8 cellular contexts compared by ENCODE assay signal in genomic region chr7:100159099-100159623, GRCh38. TPM values are rescaled to one million over a fixed set of nuclear protein-coding genes. Genes with fewer than 3 reads are reported as not detected.
DNase-seq lines count a peak whose midpoint lies in the region; ATAC-seq, FAIRE-seq and TF ChIP-seq lines count a peak whose summit lies in the region.

No MANE protein-coding gene starts in this region.

- peak overlapping the region; percentile 85 for H2AFZ ChIP-seq in GM12878 (ENCODE audit: control insufficient read depth, low read depth, low read length)

- H4K20me1 ChIP-seq in GM12878 (ENCODE audit: control insufficient read depth, insufficient read depth): no peaks in the 10 kb centered on the region

- in situ Hi-C loops in GM12878 (cut with MboI): no loop called here

- CTCF ChIA-PET in GM12878 (lab: Yijun Ruan, JAX): interaction anchor here (0.6 to 1.9 kb wide), 3 partner anchors 9 to 26 kb away, joined by 3 to 7 read pairs (median 6); partner anchors contain the start of gene GAL3ST4

- POLR2A ChIA-PET in GM12878 (lab: Charles Lee): interaction anchor here (0.6 to 3.7 kb wide), 6 partner anchors 9 to 98 kb away, joined by 3 to 28 read pairs (median 4); partner anchors contain the start of gene LAMTOR4

- H3K36me3 ChIP-seq in GM12878 (ENCODE audit: control insufficient read depth in 2 of 2, insufficient read depth in 2 of 2, low read length in 1 of 2) (peaks cover 0 to 13% of the 10 kb centered on the region in 2 experiments; a peak in 3 of 4 replicates), mesodermal cell (ENCODE audit: control insufficient read depth, insufficient read depth, low read length) (peaks cover 31% of the 10 kb centered on the region)

- TF ChIP-seq RAD21 in GM12878 (IDR thresholded peaks at IDR 0.05; ENCODE audit: insufficient read depth, low read depth, low read length): no peak

- H3K27ac ChIP-seq in 22Rv1 (peak overlapping the region; percentile 91), GM12878 (ENCODE audit: control insufficient read depth, insufficient read depth) (peak overlapping the region; percentile 77; the same call in 1 of the 2 replicates), mesodermal cell (ENCODE audit: low read depth, low read length, severe bottlenecking) (peak overlapping the region; percentile 62)

- ATAC-seq in GM12878 (no peak), HG02852 (IDR thresholded peaks at IDR 0.05; ENCODE audit: unreplicated experiment) (no peak), GM21717 (IDR thresholded peaks at IDR 0.05; ENCODE audit: unreplicated experiment) (no peak), HG02798 (IDR thresholded peaks at IDR 0.05; ENCODE audit: poor library complexity, unreplicated experiment) (no peak)

- 43% methylated on average over 7 of the region's 7 CpGs for WGBS in GM12878 (ENCODE audit: insufficient coverage, insufficient replicate concordance, low lambda C conversion rate, missing lambda C conversion rate)
- 95 to 100% methylated on average over 2 to 4 of the region's 7 CpGs for WGBS in mesodermal cell (ENCODE audit: insufficient coverage in 2 of 2), 2 experiments

- H3K4me1 ChIP-seq in GM12878 (ENCODE audit: control insufficient read depth, insufficient read depth, low read length) (peaks cover 13% of the 10 kb centered on the region; the same call in 1 of the 2 replicates), mesodermal cell (ENCODE audit: control insufficient read depth, insufficient read depth, low read length, poor library complexity, severe bottlenecking) (peaks cover 20% of the 10 kb centered on the region)

- no TSS peak for BruUV-seq in GM12878 (replicated peaks; lab: Mats Ljungman, UMichigan)

- no peak for TF ChIP-seq CTCF in 22Rv1 (IDR thresholded peaks at IDR 0.05)
- TF ChIP-seq CTCF in GM12878 (IDR thresholded peaks at IDR 0.05 in 2 of 3, conservative IDR thresholded peaks at IDR 0.05 in 1 of 3; ENCODE audit: control insufficient read depth in 2 of 3, extremely low read depth in 1 of 3, insufficient read depth in 1 of 3, low read depth in 3 of 3, low read length in 3 of 3): no peak

- peaks cover 11% of the 10 kb centered on the region for H3K79me2 ChIP-seq in GM12878 (ENCODE audit: control insufficient read depth, insufficient read depth, low read length)

- FAIRE-seq in GM12878 (lab: Jason Lieb, UNC): no peak

- TF ChIP-seq EP300 in GM12878 (IDR thresholded peaks at IDR 0.05; ENCODE audit: borderline replicate concordance in 1 of 2, control insufficient read depth in 1 of 2, low read depth in 2 of 2, low read length in 2 of 2): no peak

- DNase-seq in HT1080 (ENCODE audit: low read depth) (peak; percentile 38), GM12878 (ENCODE audit: low read depth, low spot score) (no peak), NCI-H510A treated with DMSO at 0.1 percent for 48 hours (lab: John Stamatoyannopoulos, UW) (no peak)

- SMC1A ChIA-PET in GM12878 (lab: Charles Lee; ENCODE audit: uncharacterized antibody, unreplicated experiment): interaction anchor here (0.8 kb wide), 1 partner anchor 31 kb away, joined by 3 read pairs; no protein-coding TSS in a partner anchor

- intact Hi-C loops in GM12878 (cut with micrococcal nuclease; ENCODE audit: unreplicated experiment): no loop called here

- H3K27me3 ChIP-seq in GM12878 (replicated peaks in 1 of 2; ENCODE audit: control insufficient read depth in 2 of 2, insufficient read depth in 2 of 2, low read length in 1 of 2): no peaks in the 10 kb centered on the region

- peak overlapping the region; percentile 80 for H3K9ac ChIP-seq in GM12878 (ENCODE audit: control insufficient read depth, insufficient read depth, low read length)

- no peaks in the 10 kb centered on the region for H3K9me3 ChIP-seq in GM12878 (replicated peaks; ENCODE audit: control insufficient read depth, insufficient read depth, low read length)
- no peaks in the 10 kb centered on the region for H3K9me3 ChIP-seq in mesodermal cell (ENCODE audit: control insufficient read depth, low read length)

- peak overlapping the region; percentile 89 for H3K4me3 ChIP-seq in GM12878
- peak overlapping the region; percentile 88 for H3K4me3 ChIP-seq in mesodermal cell (ENCODE audit: extremely low read depth, insufficient read depth, low read length, poor library complexity, severe bottlenecking)

- RAD21 ChIA-PET in GM12878 (lab: Charles Lee; ENCODE audit: unreplicated experiment): interaction anchor here (0.9 kb wide), 1 partner anchor 9 kb away, joined by 3 read pairs; the partner anchor contains the start of gene GAL3ST4

- H3K4me2 ChIP-seq in GM12878 (ENCODE audit: control insufficient read depth, insufficient read depth): peak overlapping the region; percentile 64

- no peak for TF ChIP-seq POLR2A in GM12878 (IDR thresholded peaks at IDR 0.05; ENCODE audit: low read depth, low read length)

RNA-seq across cellular contexts. Expression of gene TRAPPC14, which starts 0.6 kb away (rescaled TPM):
- 14.1 and 17.4 TPM in 2 replicates for total RNA-seq in HT1080 (2014; rRNA removed; shearing (Covaris generic))
- 16.5 and 18.3 TPM in 2 replicates for polyA plus RNA-seq in HT1080 (2015; cell fraction: cytosol; rRNA removed)
- 110 and 128 TPM in 2 replicates for polyA plus RNA-seq in HT1080 (2015; cell fraction: nucleus; rRNA removed)
- 15.4 and 27.3 TPM in 2 replicates for total RNA-seq in GM12878 (2013; cell fraction: nucleolus; rRNA removed)
- total RNA-seq in GM12878 (2014; rRNA removed) (17.3 and 18.2 TPM in 2 replicates), GM12878 (2014; rRNA removed; fragmentation: Illumina TruSeq; extraction: Trizol) (7.5 and 7.6 TPM in 2 replicates), GM12878 (2021) (22.3 and 24.7 TPM in 2 replicates)
- 10.8 TPM for polyA plus RNA-seq in GM12878 (2011; ENCODE audit: low read depth)
- polyA plus RNA-seq in GM12878 (2011; rRNA removed) (1.8 and 4.2 TPM in 2 replicates), GM12878 (2014; fragmentation: Illumina TruSeq; extraction: Trizol) (7.5 and 10.8 TPM in 2 replicates), GM12878 (2014; fragmentation: Nextera tagmentation; extraction: Ambion mirVana) (1 to 10 TPM in 1 of 2 experiments, under 1 TPM in 1; 0.21 to 1.3 TPM), GM12878 (2014; rRNA removed) (17.3 and 22.3 TPM in 2 replicates), GM12878 (2016; fragmentation: Nextera tagmentation; extraction: Ambion mirVana) (1 to 10 TPM; 7.3 TPM)
- 5.4 and 6.4 TPM in 2 replicates for polyA plus RNA-seq in GM12878 (2011; cell fraction: cytosol; rRNA removed)
- 52.5 and 85.1 TPM in 2 replicates for polyA plus RNA-seq in GM12878 (2011; cell fraction: nucleus; rRNA removed)
- polyA plus RNA-seq in GM12878 (2012): 10.9 and 15.1 TPM in 2 replicates
- 2.6 and 8.6 TPM in 2 replicates for polyA minus RNA-seq in GM12878 (2011; rRNA and poly(A)+ RNA removed)
- 1.7 and 3.1 TPM in 2 replicates for polyA minus RNA-seq in GM12878 (2011; cell fraction: cytosol; rRNA and poly(A)+ RNA removed)
- 15.1 and 23.3 TPM in 2 replicates for polyA minus RNA-seq in GM12878 (2011; cell fraction: nucleus; rRNA and poly(A)+ RNA removed)
- 16.4 TPM for polyA plus RNA-seq in mesodermal cell (2013, experiment 1 of 2)
- polyA plus RNA-seq in mesodermal cell (2013, experiment 2 of 2): 13.6 TPM

RNA-seq across cellular contexts. Expression of gene GAL3ST4, which starts 9.3 kb away (rescaled TPM):
- 0.34 and 0.37 TPM in 2 replicates for total RNA-seq in HT1080 (2014; rRNA removed; shearing (Covaris generic))
- 0.56 and 0.73 TPM in 2 replicates for polyA plus RNA-seq in HT1080 (2015; cell fraction: cytosol; rRNA removed)
- polyA plus RNA-seq in HT1080 (2015; cell fraction: nucleus; rRNA removed): 0.44 and 1.0 TPM in 2 replicates
- 1.4 and 2.9 TPM in 2 replicates for total RNA-seq in GM12878 (2013; cell fraction: nucleolus; rRNA removed)
- total RNA-seq in GM12878 (2014; rRNA removed) (0.98 and 1.1 TPM in 2 replicates), GM12878 (2014; rRNA removed; fragmentation: Illumina TruSeq; extraction: Trizol) (0.83 and 1.1 TPM in 2 replicates), GM12878 (2021) (1.3 and 2.0 TPM in 2 replicates)
- 1.2 TPM for polyA plus RNA-seq in GM12878 (2011; ENCODE audit: low read depth)
- polyA plus RNA-seq in GM12878 (2011; rRNA removed) (0.66 and 1.2 TPM in 2 replicates), GM12878 (2014; fragmentation: Illumina TruSeq; extraction: Trizol) (1.6 and 2.3 TPM in 2 replicates), GM12878 (2014; fragmentation: Nextera tagmentation; extraction: Ambion mirVana) (under 1 TPM; 0.29 to 0.55 TPM), GM12878 (2014; rRNA removed) (2.8 TPM in 2 replicates), GM12878 (2016; fragmentation: Nextera tagmentation; extraction: Ambion mirVana) (1 to 10 TPM; 4.9 to 6.1 TPM)
- polyA plus RNA-seq in GM12878 (2011; cell fraction: cytosol; rRNA removed): 1.6 and 2.1 TPM in 2 replicates
- 2.6 and 2.7 TPM in 2 replicates for polyA plus RNA-seq in GM12878 (2011; cell fraction: nucleus; rRNA removed)
- 2.2 and 2.5 TPM in 2 replicates for polyA plus RNA-seq in GM12878 (2012)
- polyA minus RNA-seq in GM12878 (2011; rRNA and poly(A)+ RNA removed): 0.88 and 1.3 TPM in 2 replicates
- polyA minus RNA-seq in GM12878 (2011; cell fraction: cytosol; rRNA and poly(A)+ RNA removed): 0.73 and 1.5 TPM in 2 replicates
- 0.36 and 0.67 TPM in 2 replicates for polyA minus RNA-seq in GM12878 (2011; cell fraction: nucleus; rRNA and poly(A)+ RNA removed)
- 6.9 TPM for polyA plus RNA-seq in mesodermal cell (2013, experiment 1 of 2)
- polyA plus RNA-seq in mesodermal cell (2013, experiment 2 of 2): 6.1 TPM

RNA-seq across cellular contexts. Expression of gene LAMTOR4, which starts 10.4 kb away (rescaled TPM):
- 88.0 and 156 TPM in 2 replicates for total RNA-seq in HT1080 (2014; rRNA removed; shearing (Covaris generic))
- polyA plus RNA-seq in HT1080 (2015; cell fraction: cytosol; rRNA removed): 103 and 108 TPM in 2 replicates
- polyA plus RNA-seq in HT1080 (2015; cell fraction: nucleus; rRNA removed): 41.9 and 53.6 TPM in 2 replicates
- total RNA-seq in GM12878 (2013; cell fraction: nucleolus; rRNA removed): 27.5 and 33.2 TPM in 2 replicates
- total RNA-seq in GM12878 (2014; rRNA removed): 184 and 186 TPM in 2 replicates
- total RNA-seq in GM12878 (2014; rRNA removed; fragmentation: Illumina TruSeq; extraction: Trizol): 106 and 111 TPM in 2 replicates
- total RNA-seq in GM12878 (2021): 165 and 171 TPM in 2 replicates
- 187 TPM for polyA plus RNA-seq in GM12878 (2011; ENCODE audit: low read depth)
- polyA plus RNA-seq in GM12878 (2011; rRNA removed): 104 and 204 TPM in 2 replicates
- polyA plus RNA-seq in GM12878 (2011; cell fraction: cytosol; rRNA removed): 525 and 552 TPM in 2 replicates
- 272 and 278 TPM in 2 replicates for polyA plus RNA-seq in GM12878 (2011; cell fraction: nucleus; rRNA removed)
- 162 and 169 TPM in 2 replicates for polyA plus RNA-seq in GM12878 (2012)
- 24.1 and 73.4 TPM in 2 replicates for polyA plus RNA-seq in GM12878 (2014; fragmentation: Illumina TruSeq; extraction: Trizol)
- polyA plus RNA-seq in GM12878 (2014; fragmentation: Nextera tagmentation; extraction: Ambion mirVana): 100 to 1,000 TPM; 188 to 262 TPM
- 211 and 230 TPM in 2 replicates for polyA plus RNA-seq in GM12878 (2014; rRNA removed)
- polyA plus RNA-seq in GM12878 (2016; fragmentation: Nextera tagmentation; extraction: Ambion mirVana): 100 to 1,000 TPM; 279 to 297 TPM
- 43.2 and 77.1 TPM in 2 replicates for polyA minus RNA-seq in GM12878 (2011; rRNA and poly(A)+ RNA removed)
- 26.6 and 26.8 TPM in 2 replicates for polyA minus RNA-seq in GM12878 (2011; cell fraction: cytosol; rRNA and poly(A)+ RNA removed)
- 18.1 and 32.1 TPM in 2 replicates for polyA minus RNA-seq in GM12878 (2011; cell fraction: nucleus; rRNA and poly(A)+ RNA removed)
- 141 TPM for polyA plus RNA-seq in mesodermal cell (2013, experiment 1 of 2)
- polyA plus RNA-seq in mesodermal cell (2013, experiment 2 of 2): 121 TPM

RNA-seq across cellular contexts. Expression of gene GPC2, which starts 18.0 kb away (rescaled TPM):
- 0.51 TPM in 1 of 2 replicates, not detected in the other for total RNA-seq in HT1080 (2014; rRNA removed; shearing (Covaris generic))
- 0.26 and 0.53 TPM in 2 replicates for polyA plus RNA-seq in HT1080 (2015; cell fraction: cytosol; rRNA removed)
- 1.5 and 1.6 TPM in 2 replicates for polyA plus RNA-seq in HT1080 (2015; cell fraction: nucleus; rRNA removed)
- 4.9 and 6.6 TPM in 2 replicates for total RNA-seq in GM12878 (2013; cell fraction: nucleolus; rRNA removed)
- total RNA-seq in GM12878 (2014; rRNA removed): 3.0 and 3.9 TPM in 2 replicates
- 0.85 and 0.92 TPM in 2 replicates for total RNA-seq in GM12878 (2014; rRNA removed; fragmentation: Illumina TruSeq; extraction: Trizol)
- 3.9 and 5.1 TPM in 2 replicates for total RNA-seq in GM12878 (2021)
- 1.6 TPM for polyA plus RNA-seq in GM12878 (2011; ENCODE audit: low read depth)
- polyA plus RNA-seq in GM12878 (2011; rRNA removed): 0.45 and 0.65 TPM in 2 replicates
- 1.0 and 1.7 TPM in 2 replicates for polyA plus RNA-seq in GM12878 (2011; cell fraction: cytosol; rRNA removed)
- 4.8 and 5.6 TPM in 2 replicates for polyA plus RNA-seq in GM12878 (2011; cell fraction: nucleus; rRNA removed)
- polyA plus RNA-seq in GM12878 (2012): 1.3 and 1.4 TPM in 2 replicates
- polyA plus RNA-seq in GM12878 (2014; fragmentation: Illumina TruSeq; extraction: Trizol): 0.24 and 0.98 TPM in 2 replicates
- polyA plus RNA-seq in GM12878 (2014; fragmentation: Nextera tagmentation; extraction: Ambion mirVana): under 1 TPM; 0.19 to 0.24 TPM
- polyA plus RNA-seq in GM12878 (2014; rRNA removed): 4.3 and 6.3 TPM in 2 replicates
- under 1 TPM; 0.48 to 0.68 TPM for polyA plus RNA-seq in GM12878 (2016; fragmentation: Nextera tagmentation; extraction: Ambion mirVana)
- 0.22 and 1.0 TPM in 2 replicates for polyA minus RNA-seq in GM12878 (2011; rRNA and poly(A)+ RNA removed)
- polyA minus RNA-seq in GM12878 (2011; cell fraction: cytosol; rRNA and poly(A)+ RNA removed): 0.83 and 1.7 TPM in 2 replicates
- 2.4 and 3.5 TPM in 2 replicates for polyA minus RNA-seq in GM12878 (2011; cell fraction: nucleus; rRNA and poly(A)+ RNA removed)
- polyA plus RNA-seq in mesodermal cell (2013, experiment 1 of 2): 39.6 TPM
- polyA plus RNA-seq in mesodermal cell (2013, experiment 2 of 2): 26.0 TPM

RNA-seq across cellular contexts. Expression of gene STAG3, which starts 18.6 kb away (rescaled TPM):
- total RNA-seq in HT1080 (2014; rRNA removed; shearing (Covaris generic)): 0.10 and 0.23 TPM in 2 replicates
- 0.08 and 0.11 TPM in 2 replicates for polyA plus RNA-seq in HT1080 (2015; cell fraction: cytosol; rRNA removed)
- 0.07 and 2.1 TPM in 2 replicates for polyA plus RNA-seq in HT1080 (2015; cell fraction: nucleus; rRNA removed)
- 33.8 and 37.8 TPM in 2 replicates for total RNA-seq in GM12878 (2013; cell fraction: nucleolus; rRNA removed)
- 101 and 122 TPM in 2 replicates for total RNA-seq in GM12878 (2014; rRNA removed)
- 123 and 133 TPM in 2 replicates for total RNA-seq in GM12878 (2014; rRNA removed; fragmentation: Illumina TruSeq; extraction: Trizol)
- 78.7 and 81.7 TPM in 2 replicates for total RNA-seq in GM12878 (2021)
- 221 TPM for polyA plus RNA-seq in GM12878 (2011; ENCODE audit: low read depth)
- 73.0 and 90.4 TPM in 2 replicates for polyA plus RNA-seq in GM12878 (2011; rRNA removed)
- polyA plus RNA-seq in GM12878 (2011; cell fraction: cytosol; rRNA removed): 47.6 and 55.0 TPM in 2 replicates
- 22.6 and 31.0 TPM in 2 replicates for polyA plus RNA-seq in GM12878 (2011; cell fraction: nucleus; rRNA removed)
- polyA plus RNA-seq in GM12878 (2012): 158 and 173 TPM in 2 replicates
- polyA plus RNA-seq in GM12878 (2014; fragmentation: Illumina TruSeq; extraction: Trizol): 178 and 192 TPM in 2 replicates
- polyA plus RNA-seq in GM12878 (2014; fragmentation: Nextera tagmentation; extraction: Ambion mirVana): 100 to 1,000 TPM; 281 to 306 TPM
- polyA plus RNA-seq in GM12878 (2014; rRNA removed): 112 and 153 TPM in 2 replicates
- polyA plus RNA-seq in GM12878 (2016; fragmentation: Nextera tagmentation; extraction: Ambion mirVana): 100 to 1,000 TPM; 112 to 116 TPM
- 14.5 and 19.5 TPM in 2 replicates for polyA minus RNA-seq in GM12878 (2011; rRNA and poly(A)+ RNA removed)
- polyA minus RNA-seq in GM12878 (2011; cell fraction: cytosol; rRNA and poly(A)+ RNA removed): 5.3 and 6.7 TPM in 2 replicates
- polyA minus RNA-seq in GM12878 (2011; cell fraction: nucleus; rRNA and poly(A)+ RNA removed): 12.2 and 15.6 TPM in 2 replicates
- 1.1 TPM for polyA plus RNA-seq in mesodermal cell (2013, experiment 1 of 2)
- 0.81 TPM for polyA plus RNA-seq in mesodermal cell (2013, experiment 2 of 2)
